ENCODE assay signal across 1 cellular context in genomic region chr19:55670280-55671053, GRCh38.
TF ChIP-seq lines count a peak whose summit lies in the region.

No MANE protein-coding gene starts in this region.

TF ChIP-seq in GM12878, 131 proteins besides CTCF, POLR2A, EP300 and RAD21:
- no peak for TF ChIP-seq RELA (IDR thresholded peaks at IDR 0.05; ENCODE audit: borderline replicate concordance, partially characterized antibody)
- no peak for TF ChIP-seq CREM (IDR thresholded peaks at IDR 0.05; ENCODE audit: low read depth)
- TF ChIP-seq CEBPZ (IDR thresholded peaks at IDR 0.05; ENCODE audit: low read depth, low read length), result no peak
- TF ChIP-seq POLR2AphosphoS5 (IDR thresholded peaks at IDR 0.05; ENCODE audit: low read length), result peak; percentile 41; the same call in 1 of the 2 replicates
- TF ChIP-seq CHD1 (IDR thresholded peaks at IDR 0.05; ENCODE audit: low read depth, low read length), result no peak
- no peak for TF ChIP-seq GABPA (IDR thresholded peaks at IDR 0.05; ENCODE audit: low read depth)
